In the genomic region with DNA sequence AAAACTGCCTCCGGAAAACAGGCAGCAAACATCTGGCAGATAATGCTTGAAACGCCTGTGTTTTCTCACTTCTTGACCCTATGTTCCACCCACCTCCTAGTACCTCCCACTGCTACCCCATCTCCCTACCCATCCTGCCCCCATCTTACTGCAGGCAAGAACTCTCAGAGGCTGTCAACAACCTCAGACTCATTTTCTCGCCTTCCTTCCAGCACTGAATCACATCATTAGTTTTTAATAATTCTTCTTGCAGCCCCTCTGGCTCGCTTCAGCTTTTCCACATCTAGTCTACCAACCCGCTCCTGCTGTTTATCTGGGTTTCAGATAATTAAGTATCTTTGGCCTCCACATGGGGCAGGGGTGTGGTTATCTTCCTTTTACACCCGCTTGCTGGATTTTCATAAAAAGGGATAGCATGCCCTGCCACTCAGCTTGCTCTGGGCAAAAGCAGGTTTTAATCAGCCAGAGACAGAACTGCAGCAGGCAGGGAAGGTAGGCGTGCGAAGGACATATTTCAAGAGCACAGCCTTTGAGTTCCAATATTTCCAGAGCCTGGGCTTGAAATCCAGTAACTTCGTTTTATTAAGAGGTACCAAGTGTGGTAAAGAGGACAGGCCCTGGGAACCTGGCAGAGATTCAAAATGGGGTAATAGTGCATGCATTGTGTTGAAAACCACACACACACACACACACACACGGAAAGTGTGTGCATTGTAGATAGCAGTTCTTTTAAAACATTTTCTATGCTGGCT, we compare ENCODE assay signal across 1 cellular context.
TF ChIP-seq lines count a peak whose summit lies in the region.

No MANE protein-coding gene starts in this region.

TF ChIP-seq in K562, 482 proteins besides CTCF, POLR2A, EP300 and RAD21 (continued from another document and continues in another):
- TF ChIP-seq, protein P1, sequence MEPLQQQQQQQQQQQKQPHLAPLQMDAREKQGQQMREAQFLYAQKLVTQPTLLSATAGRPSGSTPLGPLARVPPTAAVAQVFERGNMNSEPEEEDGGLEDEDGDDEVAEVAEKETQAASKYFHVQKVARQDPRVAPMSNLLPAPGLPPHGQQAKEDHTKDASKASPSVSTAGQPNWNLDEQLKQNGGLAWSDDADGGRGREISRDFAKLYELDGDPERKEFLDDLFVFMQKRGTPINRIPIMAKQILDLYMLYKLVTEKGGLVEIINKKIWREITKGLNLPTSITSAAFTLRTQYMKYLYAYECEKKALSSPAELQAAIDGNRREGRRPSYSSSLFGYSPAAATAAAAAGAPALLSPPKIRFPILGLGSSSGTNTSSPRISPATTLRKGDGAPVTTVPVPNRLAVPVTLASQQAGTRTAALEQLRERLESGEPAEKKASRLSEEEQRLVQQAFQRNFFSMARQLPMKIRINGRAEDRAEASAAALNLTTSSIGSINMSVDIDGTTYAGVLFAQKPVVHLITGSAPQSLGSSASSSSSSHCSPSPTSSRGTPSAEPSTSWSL (CRISPR knock-in tag; IDR thresholded peaks at IDR 0.05; ENCODE audit: borderline replicate concordance) = no peak
- TF ChIP-seq, protein P2, sequence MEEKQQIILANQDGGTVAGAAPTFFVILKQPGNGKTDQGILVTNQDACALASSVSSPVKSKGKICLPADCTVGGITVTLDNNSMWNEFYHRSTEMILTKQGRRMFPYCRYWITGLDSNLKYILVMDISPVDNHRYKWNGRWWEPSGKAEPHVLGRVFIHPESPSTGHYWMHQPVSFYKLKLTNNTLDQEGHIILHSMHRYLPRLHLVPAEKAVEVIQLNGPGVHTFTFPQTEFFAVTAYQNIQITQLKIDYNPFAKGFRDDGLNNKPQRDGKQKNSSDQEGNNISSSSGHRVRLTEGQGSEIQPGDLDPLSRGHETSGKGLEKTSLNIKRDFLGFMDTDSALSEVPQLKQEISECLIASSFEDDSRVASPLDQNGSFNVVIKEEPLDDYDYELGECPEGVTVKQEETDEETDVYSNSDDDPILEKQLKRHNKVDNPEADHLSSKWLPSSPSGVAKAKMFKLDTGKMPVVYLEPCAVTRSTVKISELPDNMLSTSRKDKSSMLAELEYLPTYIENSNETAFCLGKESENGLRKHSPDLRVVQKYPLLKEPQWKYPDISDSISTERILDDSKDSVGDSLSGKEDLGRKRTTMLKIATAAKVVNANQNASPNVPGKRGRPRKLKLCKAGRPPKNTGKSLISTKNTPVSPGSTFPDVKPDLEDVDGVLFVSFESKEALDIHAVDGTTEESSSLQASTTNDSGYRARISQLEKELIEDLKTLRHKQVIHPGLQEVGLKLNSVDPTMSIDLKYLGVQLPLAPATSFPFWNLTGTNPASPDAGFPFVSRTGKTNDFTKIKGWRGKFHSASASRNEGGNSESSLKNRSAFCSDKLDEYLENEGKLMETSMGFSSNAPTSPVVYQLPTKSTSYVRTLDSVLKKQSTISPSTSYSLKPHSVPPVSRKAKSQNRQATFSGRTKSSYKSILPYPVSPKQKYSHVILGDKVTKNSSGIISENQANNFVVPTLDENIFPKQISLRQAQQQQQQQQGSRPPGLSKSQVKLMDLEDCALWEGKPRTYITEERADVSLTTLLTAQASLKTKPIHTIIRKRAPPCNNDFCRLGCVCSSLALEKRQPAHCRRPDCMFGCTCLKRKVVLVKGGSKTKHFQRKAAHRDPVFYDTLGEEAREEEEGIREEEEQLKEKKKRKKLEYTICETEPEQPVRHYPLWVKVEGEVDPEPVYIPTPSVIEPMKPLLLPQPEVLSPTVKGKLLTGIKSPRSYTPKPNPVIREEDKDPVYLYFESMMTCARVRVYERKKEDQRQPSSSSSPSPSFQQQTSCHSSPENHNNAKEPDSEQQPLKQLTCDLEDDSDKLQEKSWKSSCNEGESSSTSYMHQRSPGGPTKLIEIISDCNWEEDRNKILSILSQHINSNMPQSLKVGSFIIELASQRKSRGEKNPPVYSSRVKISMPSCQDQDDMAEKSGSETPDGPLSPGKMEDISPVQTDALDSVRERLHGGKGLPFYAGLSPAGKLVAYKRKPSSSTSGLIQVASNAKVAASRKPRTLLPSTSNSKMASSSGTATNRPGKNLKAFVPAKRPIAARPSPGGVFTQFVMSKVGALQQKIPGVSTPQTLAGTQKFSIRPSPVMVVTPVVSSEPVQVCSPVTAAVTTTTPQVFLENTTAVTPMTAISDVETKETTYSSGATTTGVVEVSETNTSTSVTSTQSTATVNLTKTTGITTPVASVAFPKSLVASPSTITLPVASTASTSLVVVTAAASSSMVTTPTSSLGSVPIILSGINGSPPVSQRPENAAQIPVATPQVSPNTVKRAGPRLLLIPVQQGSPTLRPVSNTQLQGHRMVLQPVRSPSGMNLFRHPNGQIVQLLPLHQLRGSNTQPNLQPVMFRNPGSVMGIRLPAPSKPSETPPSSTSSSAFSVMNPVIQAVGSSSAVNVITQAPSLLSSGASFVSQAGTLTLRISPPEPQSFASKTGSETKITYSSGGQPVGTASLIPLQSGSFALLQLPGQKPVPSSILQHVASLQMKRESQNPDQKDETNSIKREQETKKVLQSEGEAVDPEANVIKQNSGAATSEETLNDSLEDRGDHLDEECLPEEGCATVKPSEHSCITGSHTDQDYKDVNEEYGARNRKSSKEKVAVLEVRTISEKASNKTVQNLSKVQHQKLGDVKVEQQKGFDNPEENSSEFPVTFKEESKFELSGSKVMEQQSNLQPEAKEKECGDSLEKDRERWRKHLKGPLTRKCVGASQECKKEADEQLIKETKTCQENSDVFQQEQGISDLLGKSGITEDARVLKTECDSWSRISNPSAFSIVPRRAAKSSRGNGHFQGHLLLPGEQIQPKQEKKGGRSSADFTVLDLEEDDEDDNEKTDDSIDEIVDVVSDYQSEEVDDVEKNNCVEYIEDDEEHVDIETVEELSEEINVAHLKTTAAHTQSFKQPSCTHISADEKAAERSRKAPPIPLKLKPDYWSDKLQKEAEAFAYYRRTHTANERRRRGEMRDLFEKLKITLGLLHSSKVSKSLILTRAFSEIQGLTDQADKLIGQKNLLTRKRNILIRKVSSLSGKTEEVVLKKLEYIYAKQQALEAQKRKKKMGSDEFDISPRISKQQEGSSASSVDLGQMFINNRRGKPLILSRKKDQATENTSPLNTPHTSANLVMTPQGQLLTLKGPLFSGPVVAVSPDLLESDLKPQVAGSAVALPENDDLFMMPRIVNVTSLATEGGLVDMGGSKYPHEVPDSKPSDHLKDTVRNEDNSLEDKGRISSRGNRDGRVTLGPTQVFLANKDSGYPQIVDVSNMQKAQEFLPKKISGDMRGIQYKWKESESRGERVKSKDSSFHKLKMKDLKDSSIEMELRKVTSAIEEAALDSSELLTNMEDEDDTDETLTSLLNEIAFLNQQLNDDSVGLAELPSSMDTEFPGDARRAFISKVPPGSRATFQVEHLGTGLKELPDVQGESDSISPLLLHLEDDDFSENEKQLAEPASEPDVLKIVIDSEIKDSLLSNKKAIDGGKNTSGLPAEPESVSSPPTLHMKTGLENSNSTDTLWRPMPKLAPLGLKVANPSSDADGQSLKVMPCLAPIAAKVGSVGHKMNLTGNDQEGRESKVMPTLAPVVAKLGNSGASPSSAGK (IDR thresholded peaks at IDR 0.05) = peak; percentile 9; the same call in 1 of the 2 replicates
- TF ChIP-seq PHB2 (IDR thresholded peaks at IDR 0.05; ENCODE audit: low read depth) (peak; percentile 95), FOS (IDR thresholded peaks at IDR 0.05; ENCODE audit: extremely low read depth, insufficient read length) (peak; percentile 0), RBBP5 (IDR thresholded peaks at IDR 0.05; ENCODE audit: borderline replicate concordance, insufficient read depth, low read length, poor library complexity, severe bottlenecking) (peak; percentile 9), ATF7 (IDR thresholded peaks at IDR 0.05) (peak; percentile 43; the same call in 1 of the 2 replicates), ZNF589 (CRISPR knock-in tag; IDR thresholded peaks at IDR 0.05; ENCODE audit: low read depth) (peak; percentile 94), KLF16 (IDR thresholded peaks at IDR 0.05) (peak; percentile 98), NCOA2 (IDR thresholded peaks at IDR 0.05; ENCODE audit: partially characterized antibody in 2 of 2) (peak; percentile 55 to 74), HDAC1 (IDR thresholded peaks at IDR 0.05) (peak in 1 of 2 experiments; percentile 73; a peak in 3 of 4 replicates)
- TF ChIP-seq, protein P3, sequence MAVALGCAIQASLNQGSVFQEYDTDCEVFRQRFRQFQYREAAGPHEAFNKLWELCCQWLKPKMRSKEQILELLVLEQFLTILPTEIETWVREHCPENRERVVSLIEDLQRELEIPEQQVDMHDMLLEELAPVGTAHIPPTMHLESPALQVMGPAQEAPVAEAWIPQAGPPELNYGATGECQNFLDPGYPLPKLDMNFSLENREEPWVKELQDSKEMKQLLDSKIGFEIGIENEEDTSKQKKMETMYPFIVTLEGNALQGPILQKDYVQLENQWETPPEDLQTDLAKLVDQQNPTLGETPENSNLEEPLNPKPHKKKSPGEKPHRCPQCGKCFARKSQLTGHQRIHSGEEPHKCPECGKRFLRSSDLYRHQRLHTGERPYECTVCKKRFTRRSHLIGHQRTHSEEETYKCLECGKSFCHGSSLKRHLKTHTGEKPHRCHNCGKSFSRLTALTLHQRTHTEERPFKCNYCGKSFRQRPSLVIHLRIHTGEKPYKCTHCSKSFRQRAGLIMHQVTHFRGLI (CRISPR knock-in tag; IDR thresholded peaks at IDR 0.05) = peak; percentile 4; the same call in 1 of the 2 replicates
- TF ChIP-seq, protein P4, sequence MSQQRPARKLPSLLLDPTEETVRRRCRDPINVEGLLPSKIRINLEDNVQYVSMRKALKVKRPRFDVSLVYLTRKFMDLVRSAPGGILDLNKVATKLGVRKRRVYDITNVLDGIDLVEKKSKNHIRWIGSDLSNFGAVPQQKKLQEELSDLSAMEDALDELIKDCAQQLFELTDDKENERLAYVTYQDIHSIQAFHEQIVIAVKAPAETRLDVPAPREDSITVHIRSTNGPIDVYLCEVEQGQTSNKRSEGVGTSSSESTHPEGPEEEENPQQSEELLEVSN (IDR thresholded peaks at IDR 0.05; ENCODE audit: borderline replicate concordance in 1 of 2, extremely low read depth in 1 of 2, insufficient read depth in 1 of 2, insufficient read length in 1 of 2, low read depth in 1 of 2, low read length in 1 of 2, poor library complexity in 1 of 2, severe bottlenecking in 1 of 2) = peak in 1 of 2 experiments; percentile 17
- TF ChIP-seq, protein P5, sequence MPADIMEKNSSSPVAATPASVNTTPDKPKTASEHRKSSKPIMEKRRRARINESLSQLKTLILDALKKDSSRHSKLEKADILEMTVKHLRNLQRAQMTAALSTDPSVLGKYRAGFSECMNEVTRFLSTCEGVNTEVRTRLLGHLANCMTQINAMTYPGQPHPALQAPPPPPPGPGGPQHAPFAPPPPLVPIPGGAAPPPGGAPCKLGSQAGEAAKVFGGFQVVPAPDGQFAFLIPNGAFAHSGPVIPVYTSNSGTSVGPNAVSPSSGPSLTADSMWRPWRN (IDR thresholded peaks at IDR 0.05; ENCODE audit: low read depth) = peak; percentile 45; the same call in 1 of the 2 replicates
- TF ChIP-seq, protein P6, sequence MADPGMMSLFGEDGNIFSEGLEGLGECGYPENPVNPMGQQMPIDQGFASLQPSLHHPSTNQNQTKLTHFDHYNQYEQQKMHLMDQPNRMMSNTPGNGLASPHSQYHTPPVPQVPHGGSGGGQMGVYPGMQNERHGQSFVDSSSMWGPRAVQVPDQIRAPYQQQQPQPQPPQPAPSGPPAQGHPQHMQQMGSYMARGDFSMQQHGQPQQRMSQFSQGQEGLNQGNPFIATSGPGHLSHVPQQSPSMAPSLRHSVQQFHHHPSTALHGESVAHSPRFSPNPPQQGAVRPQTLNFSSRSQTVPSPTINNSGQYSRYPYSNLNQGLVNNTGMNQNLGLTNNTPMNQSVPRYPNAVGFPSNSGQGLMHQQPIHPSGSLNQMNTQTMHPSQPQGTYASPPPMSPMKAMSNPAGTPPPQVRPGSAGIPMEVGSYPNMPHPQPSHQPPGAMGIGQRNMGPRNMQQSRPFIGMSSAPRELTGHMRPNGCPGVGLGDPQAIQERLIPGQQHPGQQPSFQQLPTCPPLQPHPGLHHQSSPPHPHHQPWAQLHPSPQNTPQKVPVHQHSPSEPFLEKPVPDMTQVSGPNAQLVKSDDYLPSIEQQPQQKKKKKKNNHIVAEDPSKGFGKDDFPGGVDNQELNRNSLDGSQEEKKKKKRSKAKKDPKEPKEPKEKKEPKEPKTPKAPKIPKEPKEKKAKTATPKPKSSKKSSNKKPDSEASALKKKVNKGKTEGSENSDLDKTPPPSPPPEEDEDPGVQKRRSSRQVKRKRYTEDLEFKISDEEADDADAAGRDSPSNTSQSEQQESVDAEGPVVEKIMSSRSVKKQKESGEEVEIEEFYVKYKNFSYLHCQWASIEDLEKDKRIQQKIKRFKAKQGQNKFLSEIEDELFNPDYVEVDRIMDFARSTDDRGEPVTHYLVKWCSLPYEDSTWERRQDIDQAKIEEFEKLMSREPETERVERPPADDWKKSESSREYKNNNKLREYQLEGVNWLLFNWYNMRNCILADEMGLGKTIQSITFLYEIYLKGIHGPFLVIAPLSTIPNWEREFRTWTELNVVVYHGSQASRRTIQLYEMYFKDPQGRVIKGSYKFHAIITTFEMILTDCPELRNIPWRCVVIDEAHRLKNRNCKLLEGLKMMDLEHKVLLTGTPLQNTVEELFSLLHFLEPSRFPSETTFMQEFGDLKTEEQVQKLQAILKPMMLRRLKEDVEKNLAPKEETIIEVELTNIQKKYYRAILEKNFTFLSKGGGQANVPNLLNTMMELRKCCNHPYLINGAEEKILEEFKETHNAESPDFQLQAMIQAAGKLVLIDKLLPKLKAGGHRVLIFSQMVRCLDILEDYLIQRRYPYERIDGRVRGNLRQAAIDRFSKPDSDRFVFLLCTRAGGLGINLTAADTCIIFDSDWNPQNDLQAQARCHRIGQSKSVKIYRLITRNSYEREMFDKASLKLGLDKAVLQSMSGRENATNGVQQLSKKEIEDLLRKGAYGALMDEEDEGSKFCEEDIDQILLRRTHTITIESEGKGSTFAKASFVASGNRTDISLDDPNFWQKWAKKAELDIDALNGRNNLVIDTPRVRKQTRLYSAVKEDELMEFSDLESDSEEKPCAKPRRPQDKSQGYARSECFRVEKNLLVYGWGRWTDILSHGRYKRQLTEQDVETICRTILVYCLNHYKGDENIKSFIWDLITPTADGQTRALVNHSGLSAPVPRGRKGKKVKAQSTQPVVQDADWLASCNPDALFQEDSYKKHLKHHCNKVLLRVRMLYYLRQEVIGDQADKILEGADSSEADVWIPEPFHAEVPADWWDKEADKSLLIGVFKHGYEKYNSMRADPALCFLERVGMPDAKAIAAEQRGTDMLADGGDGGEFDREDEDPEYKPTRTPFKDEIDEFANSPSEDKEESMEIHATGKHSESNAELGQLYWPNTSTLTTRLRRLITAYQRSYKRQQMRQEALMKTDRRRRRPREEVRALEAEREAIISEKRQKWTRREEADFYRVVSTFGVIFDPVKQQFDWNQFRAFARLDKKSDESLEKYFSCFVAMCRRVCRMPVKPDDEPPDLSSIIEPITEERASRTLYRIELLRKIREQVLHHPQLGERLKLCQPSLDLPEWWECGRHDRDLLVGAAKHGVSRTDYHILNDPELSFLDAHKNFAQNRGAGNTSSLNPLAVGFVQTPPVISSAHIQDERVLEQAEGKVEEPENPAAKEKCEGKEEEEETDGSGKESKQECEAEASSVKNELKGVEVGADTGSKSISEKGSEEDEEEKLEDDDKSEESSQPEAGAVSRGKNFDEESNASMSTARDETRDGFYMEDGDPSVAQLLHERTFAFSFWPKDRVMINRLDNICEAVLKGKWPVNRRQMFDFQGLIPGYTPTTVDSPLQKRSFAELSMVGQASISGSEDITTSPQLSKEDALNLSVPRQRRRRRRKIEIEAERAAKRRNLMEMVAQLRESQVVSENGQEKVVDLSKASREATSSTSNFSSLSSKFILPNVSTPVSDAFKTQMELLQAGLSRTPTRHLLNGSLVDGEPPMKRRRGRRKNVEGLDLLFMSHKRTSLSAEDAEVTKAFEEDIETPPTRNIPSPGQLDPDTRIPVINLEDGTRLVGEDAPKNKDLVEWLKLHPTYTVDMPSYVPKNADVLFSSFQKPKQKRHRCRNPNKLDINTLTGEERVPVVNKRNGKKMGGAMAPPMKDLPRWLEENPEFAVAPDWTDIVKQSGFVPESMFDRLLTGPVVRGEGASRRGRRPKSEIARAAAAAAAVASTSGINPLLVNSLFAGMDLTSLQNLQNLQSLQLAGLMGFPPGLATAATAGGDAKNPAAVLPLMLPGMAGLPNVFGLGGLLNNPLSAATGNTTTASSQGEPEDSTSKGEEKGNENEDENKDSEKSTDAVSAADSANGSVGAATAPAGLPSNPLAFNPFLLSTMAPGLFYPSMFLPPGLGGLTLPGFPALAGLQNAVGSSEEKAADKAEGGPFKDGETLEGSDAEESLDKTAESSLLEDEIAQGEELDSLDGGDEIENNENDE (IDR thresholded peaks at IDR 0.05; ENCODE audit: low read depth, low read length) = no peak
